In the genomic region with DNA sequence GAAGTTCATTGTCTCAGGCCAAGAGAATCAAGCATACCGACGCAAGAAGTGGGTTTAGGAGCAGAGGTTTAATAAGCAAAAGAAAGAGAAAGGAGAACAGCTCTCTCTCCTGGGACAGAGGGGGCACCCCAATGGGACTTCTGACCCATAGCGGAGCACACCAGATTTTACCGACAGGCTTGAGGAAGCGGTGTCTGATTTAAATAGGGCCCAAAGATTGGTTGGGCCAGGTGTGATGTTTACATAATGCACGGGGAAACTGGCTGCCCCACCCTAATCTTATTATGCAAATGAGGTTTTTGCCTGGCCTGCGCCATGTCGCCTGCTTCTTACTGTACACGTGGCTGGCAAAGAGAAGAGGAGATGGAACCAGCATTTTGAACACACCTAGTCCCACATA, we compare ENCODE assay signal across 27 cellular contexts.
"Had no signal": no experiment of that assay in that cellular context is flagged by ENCODE, and none has a peak within 500 bp of the region (broad histone marks: within the 10 kb centered on the region; RNA-seq: fewer than 3 reads in every experiment).

No MANE protein-coding gene starts in this region.

- H3K4me3 ChIP-seq: coronary artery, esophagus squamous epithelium, gastroesophageal sphincter, heart right ventricle, hepatocyte had no signal

- H3K79me2 ChIP-seq: hepatocyte had no signal

- H3K4me1 ChIP-seq: esophagus squamous epithelium, gastroesophageal sphincter had no signal

- H3K4me3 Mint-ChIP-seq: activated CD4-positive, alpha-beta memory T cell treated with anti-CD3 and anti-CD28 coated beads, Interleukin-2, amount 10 ng/mL, durations not matched to agents 7 days and 5 days; activated CD4-positive, alpha-beta T cell treated with anti-CD3 and anti-CD28 coated beads, Interleukin-2, amount 10 ng/mL, durations not matched to agents 7 days and 5 days; activated naive CD8-positive, alpha-beta T cell; activated T-cell treated with anti-CD3 and anti-CD28 coated beads, Interleukin-2, amount 50 U/mL, for 24 hours; activated T-cell treated with anti-CD3 and anti-CD28 coated beads, Interleukin-2, amount 50 U/mL, for 72 hours; central memory CD8-positive, alpha-beta T cell; dendritic cell treated with granulocyte-macrophage colony-stimulating factor and Interleukin-4, amounts not matched to agents 40 ng/mL and 50 ng/mL, for 4 days; T-helper 17 cell had no signal

- DNase-seq: activated CD4-positive, alpha-beta memory T cell treated with anti-CD3 and anti-CD28 coated beads, Interleukin-2, amount 10 ng/mL, durations not matched to agents 7 days and 5 days; activated CD4-positive, alpha-beta T cell treated with anti-CD3 and anti-CD28 coated beads for 1 hour; activated CD4-positive, alpha-beta T cell treated with anti-CD3 and anti-CD28 coated beads for 4 hours; activated CD4-positive, alpha-beta T cell treated with anti-CD3 and anti-CD28 coated beads, Interleukin-2, amount 10 ng/mL, durations not matched to agents 7 days and 5 days; activated CD4-positive, alpha-beta T cell treated with anti-CD3 and anti-CD28 coated beads, Interleukin-2, amount 50 U/mL, for 4 hours; activated CD8-positive, alpha-beta memory T cell treated with anti-CD3 and anti-CD28 coated beads, Interleukin-2, amount 50 U/mL, for 48 hours; activated gamma-delta T cell treated with Interleukin-2 at 50 U/mL for 16 hours; activated naive CD4-positive, alpha-beta T cell treated with anti-CD3 and anti-CD28 coated beads, Interleukin-2, amount 50 U/mL, for 16 hours; activated naive CD4-positive, alpha-beta T cell treated with Interleukin-2 at 50 U/mL for 16 hours; activated T-cell treated with anti-CD3 and anti-CD28 coated beads for 4 hours; activated T-cell treated with anti-CD3 and anti-CD28 coated beads, Interleukin-2, amount 50 U/mL, for 24 hours; activated T-cell treated with anti-CD3 and anti-CD28 coated beads, Interleukin-2, amount 50 U/mL, for 72 hours; amniotic stem cell; anterior cingulate cortex; brain microvascular endothelial cell; effector CD4-positive, alpha-beta T cell; esophagus squamous epithelium; foreskin melanocyte; heart right ventricle; T-helper 17 cell had no signal

- H3K27ac ChIP-seq: brain microvascular endothelial cell, coronary artery, epithelial cell of prostate, esophagus squamous epithelium, gastroesophageal sphincter, heart right ventricle, hepatocyte had no signal

- H3K4me2 ChIP-seq: hepatocyte had no signal

- ATAC-seq: activated T-cell treated with anti-CD3 and anti-CD28 coated beads, Interleukin-2, amount 50 U/mL, for 72 hours; gastroesophageal sphincter; heart right ventricle; T-helper 17 cell had no signal

- H3K36me3 Mint-ChIP-seq: activated naive CD8-positive, alpha-beta T cell had no signal

- H3K4me1 Mint-ChIP-seq: activated CD4-positive, alpha-beta memory T cell treated with anti-CD3 and anti-CD28 coated beads, Interleukin-2, amount 10 ng/mL, durations not matched to agents 7 days and 5 days; activated CD4-positive, alpha-beta T cell treated with anti-CD3 and anti-CD28 coated beads, Interleukin-2, amount 10 ng/mL, durations not matched to agents 7 days and 5 days; central memory CD8-positive, alpha-beta T cell; T-helper 17 cell had no signal

- H3K27me3 ChIP-seq: brain microvascular endothelial cell, esophagus squamous epithelium, gastroesophageal sphincter, heart right ventricle, hepatocyte had no signal

- H2AFZ ChIP-seq: hepatocyte had no signal

- H3K9me3 Mint-ChIP-seq: activated CD4-positive, alpha-beta memory T cell treated with anti-CD3 and anti-CD28 coated beads, Interleukin-2, amount 10 ng/mL, durations not matched to agents 7 days and 5 days; activated CD4-positive, alpha-beta T cell treated with anti-CD3 and anti-CD28 coated beads, Interleukin-2, amount 10 ng/mL, durations not matched to agents 7 days and 5 days; activated T-cell treated with anti-CD3 and anti-CD28 coated beads, Interleukin-2, amount 50 U/mL, for 24 hours; activated T-cell treated with anti-CD3 and anti-CD28 coated beads, Interleukin-2, amount 50 U/mL, for 72 hours; central memory CD8-positive, alpha-beta T cell; dendritic cell treated with granulocyte-macrophage colony-stimulating factor and Interleukin-4, amounts not matched to agents 40 ng/mL and 50 ng/mL, for 4 days had no signal

- H3K27ac Mint-ChIP-seq: activated CD4-positive, alpha-beta memory T cell treated with anti-CD3 and anti-CD28 coated beads, Interleukin-2, amount 10 ng/mL, durations not matched to agents 7 days and 5 days; activated CD4-positive, alpha-beta T cell treated with anti-CD3 and anti-CD28 coated beads, Interleukin-2, amount 10 ng/mL, durations not matched to agents 7 days and 5 days; activated naive CD8-positive, alpha-beta T cell; activated T-cell treated with anti-CD3 and anti-CD28 coated beads, Interleukin-2, amount 50 U/mL, for 24 hours; activated T-cell treated with anti-CD3 and anti-CD28 coated beads, Interleukin-2, amount 50 U/mL, for 72 hours; dendritic cell treated with granulocyte-macrophage colony-stimulating factor and Interleukin-4, amounts not matched to agents 40 ng/mL and 50 ng/mL, for 4 days; T-helper 17 cell had no signal

- H3K36me3 ChIP-seq: brain microvascular endothelial cell, esophagus squamous epithelium, gastroesophageal sphincter, heart right ventricle had no signal

- H3K9me3 ChIP-seq: esophagus squamous epithelium, gastroesophageal sphincter had no signal
